8 cellular contexts compared by ENCODE assay signal in the genomic region with DNA sequence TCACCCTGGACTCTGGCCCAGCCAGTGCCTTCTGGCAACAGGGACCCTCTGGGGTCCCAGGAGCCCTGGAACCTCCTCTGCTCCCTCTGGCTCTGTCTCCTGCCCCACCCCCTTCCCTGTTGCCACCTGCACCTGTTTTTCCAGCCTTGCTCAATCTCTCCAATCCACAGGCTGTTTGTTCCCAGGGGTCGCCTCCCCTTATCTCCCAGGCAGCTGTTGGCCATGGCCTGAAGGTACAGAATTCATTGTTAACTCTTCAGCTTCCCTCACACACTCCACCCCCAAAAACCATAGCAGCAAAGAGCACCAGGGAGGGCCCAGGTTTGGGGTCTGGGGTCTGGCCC. TPM values are rescaled to one million over a fixed set of nuclear protein-coding genes. Genes with fewer than 3 reads are reported as not detected.
DNase-seq lines count a peak whose midpoint lies in the region; ATAC-seq and TF ChIP-seq lines count a peak whose summit lies in the region.

No MANE protein-coding gene starts in this region.

- POLR2A ChIA-PET in naive thymus-derived CD4-positive, alpha-beta T cell (lab: Charles Lee), result interaction anchor here (0.7 to 34.4 kb wide), 8 partner anchors 8 to 47 kb away, joined by 3 to 828 read pairs (median 6); a partner anchor contains a TSS

- H3K27ac Mint-ChIP-seq in naive thymus-derived CD4-positive, alpha-beta T cell, result peak overlapping the region in 6 of 9 donors; percentile 9 to 90 (median 52)
- H3K27ac Mint-ChIP-seq in immature natural killer cell, result peak overlapping the region in 1 of 6 donors; percentile 68

- H3K27me3 ChIP-seq in naive thymus-derived CD4-positive, alpha-beta T cell (ENCODE audit: control insufficient read depth in 2 of 2, insufficient read depth in 2 of 2, low read length in 2 of 2), result no peaks in the 10 kb centered on the region

- CTCF ChIA-PET in naive thymus-derived CD4-positive, alpha-beta T cell (lab: Charles Lee), result interaction anchor here (0.7 to 1.2 kb wide), 2 partner anchors 18 to 48 kb away, joined by 4 to 5 read pairs; no protein-coding TSS in a partner anchor

- peaks cover 0 to 2% (median 0%) of the 10 kb centered on the region in 5 donors for H3K27me3 Mint-ChIP-seq in naive thymus-derived CD4-positive, alpha-beta T cell
- peaks cover 7 to 11% (median 11%) of the 10 kb centered on the region in 3 donors for H3K27me3 Mint-ChIP-seq in immature natural killer cell (ENCODE audit: low read depth in 3 of 3)

- no peak overlapping the region for H3K4me3 ChIP-seq in naive thymus-derived CD4-positive, alpha-beta T cell (ENCODE audit: low read length)

- DNase-seq in NCI-H1417 (lab: John Stamatoyannopoulos, UW) (peak in 2 of 3 experiments; percentile 65 to 84), immature natural killer cell (no peak), cerebellum (ENCODE audit: low spot score) (no peak)
- no peak for DNase-seq in naive thymus-derived CD4-positive, alpha-beta T cell
- no peak for DNase-seq in activated CD8-positive, alpha-beta memory T cell treated with anti-CD3 and anti-CD28 coated beads for 24 hours

- no peaks in the 10 kb centered on the region for H3K9me3 Mint-ChIP-seq in naive thymus-derived CD4-positive, alpha-beta T cell
- H3K9me3 Mint-ChIP-seq in immature natural killer cell, result no peaks in the 10 kb centered on the region

- no peak for ATAC-seq in naive thymus-derived CD4-positive, alpha-beta T cell
- no peak for ATAC-seq in GM21723 (IDR thresholded peaks at IDR 0.05; ENCODE audit: unreplicated experiment)

- no peak overlapping the region for H3K4me3 Mint-ChIP-seq in naive thymus-derived CD4-positive, alpha-beta T cell
- no peak overlapping the region for H3K4me3 Mint-ChIP-seq in immature natural killer cell

- H3K9me3 ChIP-seq in naive thymus-derived CD4-positive, alpha-beta T cell (ENCODE audit: control insufficient read depth in 2 of 3, low read length in 3 of 3), result no peaks in the 10 kb centered on the region

- H3K27ac ChIP-seq in C4-2B, result peak overlapping the region; percentile 96
- peak overlapping the region; percentile 61 for H3K27ac ChIP-seq in angular gyrus (ENCODE audit: low read depth, low read length)
- H3K27ac ChIP-seq in naive thymus-derived CD4-positive, alpha-beta T cell (ENCODE audit: low read depth, low read length), result no peak overlapping the region

- no peaks in the 10 kb centered on the region for H3K36me3 Mint-ChIP-seq in naive thymus-derived CD4-positive, alpha-beta T cell
- peaks cover 0 to 4% (median 0%) of the 10 kb centered on the region in 3 donors for H3K36me3 Mint-ChIP-seq in immature natural killer cell

- peaks cover 39 to 68% (median 64%) of the 10 kb centered on the region in 7 donors for H3K4me1 Mint-ChIP-seq in naive thymus-derived CD4-positive, alpha-beta T cell
- peaks cover 17 to 23% of the 10 kb centered on the region in 2 donors for H3K4me1 Mint-ChIP-seq in immature natural killer cell

- intact Hi-C loops in naive thymus-derived CD4-positive, alpha-beta T cell (cut with micrococcal nuclease), result no loop called here

- H3K4me1 ChIP-seq in naive thymus-derived CD4-positive, alpha-beta T cell (ENCODE audit: control insufficient read depth in 2 of 2, insufficient read depth in 2 of 2, low read length in 2 of 2), result peaks cover 37 to 48% of the 10 kb centered on the region in 2 donors

- TF ChIP-seq CTCF in C4-2B (conservative IDR thresholded peaks at IDR 0.05), result no peak

- no peaks in the 10 kb centered on the region for H3K36me3 ChIP-seq in naive thymus-derived CD4-positive, alpha-beta T cell (ENCODE audit: control insufficient read depth in 2 of 3, insufficient read depth in 3 of 3, low read length in 3 of 3)

RNA-seq across cellular contexts. Expression of a gene that starts 39.3 kb away (rescaled TPM):
- 100 to 1,000 TPM in 4 of 5 experiments, 10 to 100 TPM in 1; 51.5 to 261 (median 131) TPM for total RNA-seq in naive thymus-derived CD4-positive, alpha-beta T cell
- 10 to 100 TPM; 27.9 to 33.7 TPM for polyA plus RNA-seq in naive thymus-derived CD4-positive, alpha-beta T cell
- 10 to 100 TPM in 2 of 3 donors, 1 to 10 TPM in 1; 8.9 to 23.7 (median 10.3) TPM for polyA plus RNA-seq in immature natural killer cell
- 13.0 TPM for total RNA-seq in cerebellum

Comparison
In these comparisons a context has a peak if more than half of its experiments do, and no peak if none do; other contexts are left out.
1. DNase-seq: peak in NCI-H1417 (2 of 3); none in naive thymus-derived CD4-positive, alpha-beta T cell (0 of 9), immature natural killer cell (0 of 3), cerebellum (single experiment) and activated CD8-positive, alpha-beta memory T cell treated with anti-CD3 and anti-CD28 coated beads for 24 hours (single experiment).